Comparison of ENCODE assay signal across 1 cellular context in the genomic region with DNA sequence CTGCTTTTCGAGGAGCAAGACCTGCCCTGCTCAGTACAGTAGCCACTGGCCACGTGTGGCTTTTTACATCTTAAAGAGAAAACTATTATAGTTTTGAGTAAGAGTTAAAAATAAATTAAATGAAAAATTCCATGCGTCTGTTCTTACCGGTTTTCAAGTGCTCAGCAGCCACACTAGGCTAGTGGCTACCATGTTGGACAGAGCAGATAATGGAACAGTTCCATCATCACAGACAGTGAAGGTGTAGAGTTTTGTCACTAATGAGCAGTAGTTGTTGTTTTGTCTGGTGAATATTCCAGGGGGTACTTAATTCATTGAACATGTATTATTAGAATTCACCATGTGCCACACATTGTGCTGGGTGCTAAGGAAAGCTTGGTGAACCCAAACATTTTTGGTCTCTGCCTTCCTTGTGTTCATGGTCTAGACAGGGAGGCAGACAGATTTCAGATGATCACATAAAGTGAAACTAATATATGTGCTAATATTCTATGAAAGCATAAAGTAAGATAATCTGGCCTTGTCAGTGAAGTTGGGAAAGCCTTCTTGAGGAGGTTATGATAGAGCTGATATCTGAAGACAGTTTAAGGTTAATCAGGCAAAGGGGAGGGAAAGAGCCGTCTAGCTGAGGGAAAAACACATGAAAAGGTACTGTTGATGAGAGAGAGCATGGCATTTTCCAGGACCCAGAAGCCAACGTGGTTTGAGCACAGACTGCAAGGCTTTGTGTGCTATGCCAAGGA.
TF ChIP-seq lines count a peak whose summit lies in the region.

No MANE protein-coding gene starts in this region.

TF ChIP-seq in WTC11, 78 proteins besides CTCF, POLR2A, EP300 and RAD21 (continued from another document):
- TF ChIP-seq, protein P1, sequence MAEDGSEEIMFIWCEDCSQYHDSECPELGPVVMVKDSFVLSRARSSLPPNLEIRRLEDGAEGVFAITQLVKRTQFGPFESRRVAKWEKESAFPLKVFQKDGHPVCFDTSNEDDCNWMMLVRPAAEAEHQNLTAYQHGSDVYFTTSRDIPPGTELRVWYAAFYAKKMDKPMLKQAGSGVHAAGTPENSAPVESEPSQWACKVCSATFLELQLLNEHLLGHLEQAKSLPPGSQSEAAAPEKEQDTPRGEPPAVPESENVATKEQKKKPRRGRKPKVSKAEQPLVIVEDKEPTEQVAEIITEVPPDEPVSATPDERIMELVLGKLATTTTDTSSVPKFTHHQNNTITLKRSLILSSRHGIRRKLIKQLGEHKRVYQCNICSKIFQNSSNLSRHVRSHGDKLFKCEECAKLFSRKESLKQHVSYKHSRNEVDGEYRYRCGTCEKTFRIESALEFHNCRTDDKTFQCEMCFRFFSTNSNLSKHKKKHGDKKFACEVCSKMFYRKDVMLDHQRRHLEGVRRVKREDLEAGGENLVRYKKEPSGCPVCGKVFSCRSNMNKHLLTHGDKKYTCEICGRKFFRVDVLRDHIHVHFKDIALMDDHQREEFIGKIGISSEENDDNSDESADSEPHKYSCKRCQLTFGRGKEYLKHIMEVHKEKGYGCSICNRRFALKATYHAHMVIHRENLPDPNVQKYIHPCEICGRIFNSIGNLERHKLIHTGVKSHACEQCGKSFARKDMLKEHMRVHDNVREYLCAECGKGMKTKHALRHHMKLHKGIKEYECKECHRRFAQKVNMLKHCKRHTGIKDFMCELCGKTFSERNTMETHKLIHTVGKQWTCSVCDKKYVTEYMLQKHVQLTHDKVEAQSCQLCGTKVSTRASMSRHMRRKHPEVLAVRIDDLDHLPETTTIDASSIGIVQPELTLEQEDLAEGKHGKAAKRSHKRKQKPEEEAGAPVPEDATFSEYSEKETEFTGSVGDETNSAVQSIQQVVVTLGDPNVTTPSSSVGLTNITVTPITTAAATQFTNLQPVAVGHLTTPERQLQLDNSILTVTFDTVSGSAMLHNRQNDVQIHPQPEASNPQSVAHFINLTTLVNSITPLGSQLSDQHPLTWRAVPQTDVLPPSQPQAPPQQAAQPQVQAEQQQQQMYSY (CRISPR knock-in tag; IDR thresholded peaks at IDR 0.05): no peak
- TF ChIP-seq GTF2I (CRISPR knock-in tag; conservative IDR thresholded peaks at IDR 0.05) (no peak), ZNF671 (CRISPR knock-in tag; IDR thresholded peaks at IDR 0.05) (no peak)
- TF ChIP-seq, protein P2, sequence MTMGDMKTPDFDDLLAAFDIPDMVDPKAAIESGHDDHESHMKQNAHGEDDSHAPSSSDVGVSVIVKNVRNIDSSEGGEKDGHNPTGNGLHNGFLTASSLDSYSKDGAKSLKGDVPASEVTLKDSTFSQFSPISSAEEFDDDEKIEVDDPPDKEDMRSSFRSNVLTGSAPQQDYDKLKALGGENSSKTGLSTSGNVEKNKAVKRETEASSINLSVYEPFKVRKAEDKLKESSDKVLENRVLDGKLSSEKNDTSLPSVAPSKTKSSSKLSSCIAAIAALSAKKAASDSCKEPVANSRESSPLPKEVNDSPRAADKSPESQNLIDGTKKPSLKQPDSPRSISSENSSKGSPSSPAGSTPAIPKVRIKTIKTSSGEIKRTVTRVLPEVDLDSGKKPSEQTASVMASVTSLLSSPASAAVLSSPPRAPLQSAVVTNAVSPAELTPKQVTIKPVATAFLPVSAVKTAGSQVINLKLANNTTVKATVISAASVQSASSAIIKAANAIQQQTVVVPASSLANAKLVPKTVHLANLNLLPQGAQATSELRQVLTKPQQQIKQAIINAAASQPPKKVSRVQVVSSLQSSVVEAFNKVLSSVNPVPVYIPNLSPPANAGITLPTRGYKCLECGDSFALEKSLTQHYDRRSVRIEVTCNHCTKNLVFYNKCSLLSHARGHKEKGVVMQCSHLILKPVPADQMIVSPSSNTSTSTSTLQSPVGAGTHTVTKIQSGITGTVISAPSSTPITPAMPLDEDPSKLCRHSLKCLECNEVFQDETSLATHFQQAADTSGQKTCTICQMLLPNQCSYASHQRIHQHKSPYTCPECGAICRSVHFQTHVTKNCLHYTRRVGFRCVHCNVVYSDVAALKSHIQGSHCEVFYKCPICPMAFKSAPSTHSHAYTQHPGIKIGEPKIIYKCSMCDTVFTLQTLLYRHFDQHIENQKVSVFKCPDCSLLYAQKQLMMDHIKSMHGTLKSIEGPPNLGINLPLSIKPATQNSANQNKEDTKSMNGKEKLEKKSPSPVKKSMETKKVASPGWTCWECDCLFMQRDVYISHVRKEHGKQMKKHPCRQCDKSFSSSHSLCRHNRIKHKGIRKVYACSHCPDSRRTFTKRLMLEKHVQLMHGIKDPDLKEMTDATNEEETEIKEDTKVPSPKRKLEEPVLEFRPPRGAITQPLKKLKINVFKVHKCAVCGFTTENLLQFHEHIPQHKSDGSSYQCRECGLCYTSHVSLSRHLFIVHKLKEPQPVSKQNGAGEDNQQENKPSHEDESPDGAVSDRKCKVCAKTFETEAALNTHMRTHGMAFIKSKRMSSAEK (CRISPR knock-in tag; IDR thresholded peaks at IDR 0.05; ENCODE audit: borderline replicate concordance): no peak
